ENCODE assay signal across 10 cellular contexts in the genomic region with DNA sequence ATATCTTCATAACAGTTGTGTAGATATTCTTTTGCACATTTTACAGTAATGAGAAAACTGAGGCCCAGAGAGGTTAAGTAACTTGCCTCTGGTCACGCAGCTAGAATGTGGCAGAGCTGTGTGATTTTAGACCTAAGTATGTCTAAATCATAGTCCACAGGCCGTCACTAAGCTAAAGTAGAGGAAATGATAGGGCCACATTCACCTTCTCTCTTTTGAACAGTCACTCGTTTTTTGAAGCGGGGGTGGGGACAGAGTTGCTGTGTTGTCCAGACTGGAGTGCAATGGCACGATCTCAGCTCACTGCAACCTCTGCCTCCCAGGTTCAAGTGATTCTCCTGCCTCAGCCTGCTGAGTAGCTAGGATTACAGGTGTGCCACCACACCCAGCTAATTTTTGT.
DNase-seq lines count a peak whose midpoint lies in the region; ATAC-seq and TF ChIP-seq lines count a peak whose summit lies in the region.
"Had no signal": no experiment of that assay in that cellular context is flagged by ENCODE, and none has a peak within 500 bp of the region (broad histone marks: within the 10 kb centered on the region; RNA-seq: fewer than 3 reads in every experiment).

No MANE protein-coding gene starts in this region.

- POLR2A ChIA-PET in HEK293T (lab: Yijun Ruan, JAX), result no interaction called here

- H3K4me1 ChIP-seq in heart right ventricle (peaks cover 24 to 100% (median 83%) of the 10 kb centered on the region in 9 donors), aorta (ENCODE audit: control insufficient read depth in 1 of 2, insufficient read depth in 2 of 2, low read length in 2 of 2) (peaks cover 8 to 19% of the 10 kb centered on the region in 2 donors)

- 88 to 95% methylated on average over 5 of the region's 5 CpGs for WGBS in heart right ventricle, 2 donors
- whole genome bisulfite sequencing in aorta, 2 donors, result 64 to 67% methylated on average over 5 of the region's 5 CpGs

- intact Hi-C loops in heart right ventricle (cut with DNase I), result loop anchor here in 3 of 10 donors (5.0 kb wide), 2 partner anchors 52 to 67 kb away; a partner anchor contains a TSS
- intact Hi-C loops in left cardiac atrium (cut with DNase I), result loop anchor here in 1 of 2 donors (5.0 kb wide), 2 partner anchors 52 to 67 kb away; a partner anchor contains a TSS
- intact Hi-C loops in aorta (cut with DNase I), result loop anchor here in 1 of 2 donors (5.0 kb wide), 1 partner anchor 67 kb away; a partner anchor contains a TSS

- H3K27ac ChIP-seq in heart right ventricle (peak overlapping the region in 9 of 10 donors; percentile 71 to 89 (median 82)), aorta (ENCODE audit: low read depth in 1 of 2, low read length in 2 of 2) (peak overlapping the region; percentile 50 to 89)

- H3K36me3 ChIP-seq in heart right ventricle, result no peaks in the 10 kb centered on the region
- no peaks in the 10 kb centered on the region for H3K36me3 ChIP-seq in aorta (ENCODE audit: control insufficient read depth in 1 of 2, insufficient read depth in 2 of 2, low read length in 1 of 2)

- peaks cover 3% of the 10 kb centered on the region for H3K36me3 Mint-ChIP-seq in activated naive CD8-positive, alpha-beta T cell
- peaks cover 5% of the 10 kb centered on the region for H3K36me3 Mint-ChIP-seq in memory B cell
- H3K36me3 Mint-ChIP-seq: mesothelial cell of epicardium had no signal

- H3K9me3 ChIP-seq in heart right ventricle (no peaks in the 10 kb centered on the region), aorta (ENCODE audit: control insufficient read depth, low read length) (no peaks in the 10 kb centered on the region)

- peak overlapping the region; percentile 30 for H3K4me3 Mint-ChIP-seq in activated naive CD8-positive, alpha-beta T cell
- H3K4me3 Mint-ChIP-seq in memory B cell, result no peak overlapping the region
- H3K4me3 Mint-ChIP-seq: mesothelial cell of epicardium had no signal

- ATAC-seq in heart right ventricle, result no peak
- ATAC-seq in left cardiac atrium, result no peak
- ATAC-seq in memory B cell (ENCODE audit: low read depth), result no peak
- no peak for ATAC-seq in aorta (ENCODE audit: low FRiP score)
- no peak for ATAC-seq in HG02981 (IDR thresholded peaks at IDR 0.05; ENCODE audit: unreplicated experiment)

- peak overlapping the region; percentile 98 for H3K27ac Mint-ChIP-seq in activated naive CD8-positive, alpha-beta T cell
- H3K27ac Mint-ChIP-seq in memory B cell, result peak overlapping the region; percentile 93
- H3K27ac Mint-ChIP-seq: mesothelial cell of epicardium had no signal

- H3K27me3 Mint-ChIP-seq in activated naive CD8-positive, alpha-beta T cell, result no peaks in the 10 kb centered on the region
- no peaks in the 10 kb centered on the region for H3K27me3 Mint-ChIP-seq in memory B cell

- TF ChIP-seq CTCF in heart right ventricle (IDR thresholded peaks at IDR 0.05), result no peak

- CTCF ChIA-PET in HEK293T (lab: Yijun Ruan, JAX), result no interaction called here

- no peaks in the 10 kb centered on the region for H3K9me3 Mint-ChIP-seq in activated naive CD8-positive, alpha-beta T cell (ENCODE audit: low read depth)
- H3K9me3 Mint-ChIP-seq in memory B cell, result no peaks in the 10 kb centered on the region
- H3K9me3 Mint-ChIP-seq: mesothelial cell of epicardium had no signal

- no peak overlapping the region for H3K4me3 ChIP-seq in heart right ventricle
- H3K4me3 ChIP-seq in aorta (ENCODE audit: low read length in 2 of 2), result no peak overlapping the region
- H3K4me3 ChIP-seq: smooth muscle cell had no signal

- DNase-seq in heart right ventricle (no peak), left cardiac atrium (no peak), memory B cell (ENCODE audit: low spot score in 2 of 2) (no peak), aorta (no peak), HEK293T (ENCODE audit: extremely low spot score) (no peak), epidermal melanocyte (ENCODE audit: insufficient read length, low spot score) (no peak)

- H3K27me3 ChIP-seq in heart right ventricle (no peaks in the 10 kb centered on the region), aorta (ENCODE audit: control insufficient read depth in 1 of 2, insufficient read depth in 2 of 2, low read length in 1 of 2) (no peaks in the 10 kb centered on the region)

- H3K4me1 Mint-ChIP-seq in activated naive CD8-positive, alpha-beta T cell (ENCODE audit: low read depth), result peaks cover 94% of the 10 kb centered on the region
- H3K4me1 Mint-ChIP-seq in memory B cell, result peaks cover 60% of the 10 kb centered on the region

TF ChIP-seq in HEK293T, 16 proteins besides CTCF, POLR2A, EP300 and RAD21:
- TF ChIP-seq ZNF384 (IDR thresholded peaks at IDR 0.05) (no peak), SP1 (IDR thresholded peaks at IDR 0.05) (no peak), SUZ12 (IDR thresholded peaks at IDR 0.05) (no peak), HDGF (IDR thresholded peaks at IDR 0.05; ENCODE audit: borderline replicate concordance) (no peak), FOXM1 (IDR thresholded peaks at IDR 0.05; ENCODE audit: borderline replicate concordance) (no peak), CTBP1 (IDR thresholded peaks at IDR 0.05; ENCODE audit: borderline replicate concordance) (no peak), FOXA1 (IDR thresholded peaks at IDR 0.05) (no peak), BHLHE40 (IDR thresholded peaks at IDR 0.05; ENCODE audit: borderline replicate concordance) (no peak), ELF4 (IDR thresholded peaks at IDR 0.05) (no peak), LEF1 (IDR thresholded peaks at IDR 0.05; ENCODE audit: borderline replicate concordance) (no peak), ARNT (IDR thresholded peaks at IDR 0.05) (no peak), TARDBP (IDR thresholded peaks at IDR 0.05) (no peak), L3MBTL2 (conservative IDR thresholded peaks at IDR 0.05) (no peak), NFRKB (IDR thresholded peaks at IDR 0.05) (no peak), FOXK2 (IDR thresholded peaks at IDR 0.05) (no peak)
- TF ChIP-seq, protein P1, sequence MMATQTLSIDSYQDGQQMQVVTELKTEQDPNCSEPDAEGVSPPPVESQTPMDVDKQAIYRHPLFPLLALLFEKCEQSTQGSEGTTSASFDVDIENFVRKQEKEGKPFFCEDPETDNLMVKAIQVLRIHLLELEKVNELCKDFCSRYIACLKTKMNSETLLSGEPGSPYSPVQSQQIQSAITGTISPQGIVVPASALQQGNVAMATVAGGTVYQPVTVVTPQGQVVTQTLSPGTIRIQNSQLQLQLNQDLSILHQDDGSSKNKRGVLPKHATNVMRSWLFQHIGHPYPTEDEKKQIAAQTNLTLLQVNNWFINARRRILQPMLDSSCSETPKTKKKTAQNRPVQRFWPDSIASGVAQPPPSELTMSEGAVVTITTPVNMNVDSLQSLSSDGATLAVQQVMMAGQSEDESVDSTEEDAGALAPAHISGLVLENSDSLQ (IDR thresholded peaks at IDR 0.05), result no peak
TF ChIP-seq in HEK293T: peak in this region for 0.
